ENCODE assay signal across 1 cellular context in the genomic region with DNA sequence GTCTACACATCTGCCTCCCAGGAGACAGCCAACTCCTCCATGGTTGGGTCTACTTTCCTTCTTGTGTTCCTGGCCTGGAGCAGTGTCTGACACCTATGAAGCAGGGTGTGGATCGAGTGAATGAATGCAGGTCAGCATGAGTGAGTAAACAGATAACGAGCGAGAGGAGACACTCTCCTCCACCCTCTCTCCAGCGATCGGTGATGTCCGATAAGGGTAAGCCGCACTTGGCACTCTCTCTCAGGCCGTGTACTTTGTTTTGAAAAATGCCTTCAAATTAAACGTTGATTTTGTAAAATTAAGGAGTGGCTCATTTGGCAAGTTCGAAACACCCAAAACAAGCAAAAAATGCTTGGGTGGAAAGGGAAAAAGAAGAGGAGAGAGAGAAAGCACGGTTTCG.
TF ChIP-seq lines count a peak whose summit lies in the region.

No MANE protein-coding gene starts in this region.

TF ChIP-seq in IMR-90, 13 proteins besides CTCF, POLR2A, EP300 and RAD21:
- TF ChIP-seq, protein P1, sequence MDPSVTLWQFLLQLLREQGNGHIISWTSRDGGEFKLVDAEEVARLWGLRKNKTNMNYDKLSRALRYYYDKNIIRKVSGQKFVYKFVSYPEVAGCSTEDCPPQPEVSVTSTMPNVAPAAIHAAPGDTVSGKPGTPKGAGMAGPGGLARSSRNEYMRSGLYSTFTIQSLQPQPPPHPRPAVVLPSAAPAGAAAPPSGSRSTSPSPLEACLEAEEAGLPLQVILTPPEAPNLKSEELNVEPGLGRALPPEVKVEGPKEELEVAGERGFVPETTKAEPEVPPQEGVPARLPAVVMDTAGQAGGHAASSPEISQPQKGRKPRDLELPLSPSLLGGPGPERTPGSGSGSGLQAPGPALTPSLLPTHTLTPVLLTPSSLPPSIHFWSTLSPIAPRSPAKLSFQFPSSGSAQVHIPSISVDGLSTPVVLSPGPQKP (IDR thresholded peaks at IDR 0.05; ENCODE audit: borderline replicate concordance, low read depth, low read length) = no peak
- TF ChIP-seq BHLHE40 (IDR thresholded peaks at IDR 0.05; ENCODE audit: low read depth, low read length) (no peak), NFE2L2 (IDR thresholded peaks at IDR 0.05; ENCODE audit: low read depth, low read length) (no peak), MXI1 (IDR thresholded peaks at IDR 0.05; ENCODE audit: borderline replicate concordance, low read depth, low read length) (no peak), RFX5 (IDR thresholded peaks at IDR 0.05; ENCODE audit: low read depth, low read length) (no peak)
- TF ChIP-seq, protein P2, sequence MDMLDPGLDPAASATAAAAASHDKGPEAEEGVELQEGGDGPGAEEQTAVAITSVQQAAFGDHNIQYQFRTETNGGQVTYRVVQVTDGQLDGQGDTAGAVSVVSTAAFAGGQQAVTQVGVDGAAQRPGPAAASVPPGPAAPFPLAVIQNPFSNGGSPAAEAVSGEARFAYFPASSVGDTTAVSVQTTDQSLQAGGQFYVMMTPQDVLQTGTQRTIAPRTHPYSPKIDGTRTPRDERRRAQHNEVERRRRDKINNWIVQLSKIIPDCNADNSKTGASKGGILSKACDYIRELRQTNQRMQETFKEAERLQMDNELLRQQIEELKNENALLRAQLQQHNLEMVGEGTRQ (IDR thresholded peaks at IDR 0.05; ENCODE audit: low read depth, low read length) = no peak
TF ChIP-seq in IMR-90: peak in this region for 0.
